In the genomic region with DNA sequence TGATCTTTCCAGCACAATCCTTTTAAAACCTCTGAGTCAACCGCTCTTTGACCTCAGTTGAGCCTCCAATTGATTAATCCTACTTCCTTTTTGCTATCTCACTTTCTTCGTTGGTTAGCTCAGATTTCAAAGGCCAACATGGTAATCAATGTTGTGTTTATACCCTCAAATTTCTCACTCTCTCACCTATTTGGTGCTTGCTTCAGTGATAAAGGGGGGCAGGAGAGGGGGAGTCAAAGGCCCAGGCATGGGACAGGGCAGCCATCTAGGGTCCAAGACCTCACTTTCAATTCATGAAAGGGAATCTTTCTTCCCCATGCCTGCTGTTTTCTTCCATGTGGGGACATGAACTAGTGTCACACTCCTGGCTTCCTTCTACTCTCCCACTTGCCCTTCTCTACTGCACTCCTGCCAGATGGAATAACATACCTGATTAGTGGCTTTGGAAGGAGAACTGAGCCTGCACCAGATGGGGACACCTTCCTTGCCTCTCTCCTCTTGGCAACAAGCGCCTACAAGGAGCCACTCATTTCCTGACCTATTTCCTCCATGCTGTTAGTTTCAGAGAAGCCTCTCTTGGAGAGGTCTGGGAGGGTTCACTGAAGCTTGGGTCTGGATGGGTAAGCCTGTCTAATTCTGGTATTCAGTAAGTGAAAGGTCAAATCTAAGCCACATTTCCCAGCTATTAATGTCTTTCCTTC, we compare ENCODE assay signal across 1 cellular context.
TF ChIP-seq lines count a peak whose summit lies in the region.

No MANE protein-coding gene starts in this region.

TF ChIP-seq in HepG2, 621 proteins besides CTCF, POLR2A, EP300 and RAD21 (continued from another document and continues in another):
- TF ChIP-seq, protein P1, sequence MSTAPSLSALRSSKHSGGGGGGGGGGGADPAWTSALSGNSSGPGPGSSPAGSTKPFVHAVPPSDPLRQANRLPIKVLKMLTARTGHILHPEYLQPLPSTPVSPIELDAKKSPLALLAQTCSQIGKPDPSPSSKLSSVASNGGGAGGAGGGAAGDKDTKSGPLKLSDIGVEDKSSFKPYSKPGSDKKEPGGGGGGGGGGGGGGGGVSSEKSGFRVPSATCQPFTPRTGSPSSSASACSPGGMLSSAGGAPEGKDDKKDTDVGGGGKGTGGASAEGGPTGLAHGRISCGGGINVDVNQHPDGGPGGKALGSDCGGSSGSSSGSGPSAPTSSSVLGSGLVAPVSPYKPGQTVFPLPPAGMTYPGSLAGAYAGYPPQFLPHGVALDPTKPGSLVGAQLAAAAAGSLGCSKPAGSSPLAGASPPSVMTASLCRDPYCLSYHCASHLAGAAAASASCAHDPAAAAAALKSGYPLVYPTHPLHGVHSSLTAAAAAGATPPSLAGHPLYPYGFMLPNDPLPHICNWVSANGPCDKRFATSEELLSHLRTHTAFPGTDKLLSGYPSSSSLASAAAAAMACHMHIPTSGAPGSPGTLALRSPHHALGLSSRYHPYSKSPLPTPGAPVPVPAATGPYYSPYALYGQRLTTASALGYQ (CRISPR knock-in tag; IDR thresholded peaks at IDR 0.05), result peak; percentile 67; the same call in 1 of the 2 replicates
- TF ChIP-seq, protein P2, sequence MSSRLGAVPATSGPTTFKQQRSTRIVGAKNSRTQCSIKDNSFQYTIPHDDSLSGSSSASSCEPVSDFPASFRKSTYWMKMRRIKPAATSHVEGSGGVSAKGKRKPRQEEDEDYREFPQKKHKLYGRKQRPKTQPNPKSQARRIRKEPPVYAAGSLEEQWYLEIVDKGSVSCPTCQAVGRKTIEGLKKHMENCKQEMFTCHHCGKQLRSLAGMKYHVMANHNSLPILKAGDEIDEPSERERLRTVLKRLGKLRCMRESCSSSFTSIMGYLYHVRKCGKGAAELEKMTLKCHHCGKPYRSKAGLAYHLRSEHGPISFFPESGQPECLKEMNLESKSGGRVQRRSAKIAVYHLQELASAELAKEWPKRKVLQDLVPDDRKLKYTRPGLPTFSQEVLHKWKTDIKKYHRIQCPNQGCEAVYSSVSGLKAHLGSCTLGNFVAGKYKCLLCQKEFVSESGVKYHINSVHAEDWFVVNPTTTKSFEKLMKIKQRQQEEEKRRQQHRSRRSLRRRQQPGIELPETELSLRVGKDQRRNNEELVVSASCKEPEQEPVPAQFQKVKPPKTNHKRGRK (CRISPR knock-in tag; IDR thresholded peaks at IDR 0.05), result no peak
- no peak for TF ChIP-seq HOXA5 (CRISPR knock-in tag; IDR thresholded peaks at IDR 0.05)
- TF ChIP-seq ZNF569 (CRISPR knock-in tag; IDR thresholded peaks at IDR 0.05; ENCODE audit: borderline replicate concordance), result no peak
- TF ChIP-seq, protein P3, sequence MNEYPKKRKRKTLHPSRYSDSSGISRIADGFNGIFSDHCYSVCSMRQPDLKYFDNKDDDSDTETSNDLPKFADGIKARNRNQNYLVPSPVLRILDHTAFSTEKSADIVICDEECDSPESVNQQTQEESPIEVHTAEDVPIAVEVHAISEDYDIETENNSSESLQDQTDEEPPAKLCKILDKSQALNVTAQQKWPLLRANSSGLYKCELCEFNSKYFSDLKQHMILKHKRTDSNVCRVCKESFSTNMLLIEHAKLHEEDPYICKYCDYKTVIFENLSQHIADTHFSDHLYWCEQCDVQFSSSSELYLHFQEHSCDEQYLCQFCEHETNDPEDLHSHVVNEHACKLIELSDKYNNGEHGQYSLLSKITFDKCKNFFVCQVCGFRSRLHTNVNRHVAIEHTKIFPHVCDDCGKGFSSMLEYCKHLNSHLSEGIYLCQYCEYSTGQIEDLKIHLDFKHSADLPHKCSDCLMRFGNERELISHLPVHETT (CRISPR knock-in tag; conservative IDR thresholded peaks at IDR 0.05), result no peak
- TF ChIP-seq, protein P4, sequence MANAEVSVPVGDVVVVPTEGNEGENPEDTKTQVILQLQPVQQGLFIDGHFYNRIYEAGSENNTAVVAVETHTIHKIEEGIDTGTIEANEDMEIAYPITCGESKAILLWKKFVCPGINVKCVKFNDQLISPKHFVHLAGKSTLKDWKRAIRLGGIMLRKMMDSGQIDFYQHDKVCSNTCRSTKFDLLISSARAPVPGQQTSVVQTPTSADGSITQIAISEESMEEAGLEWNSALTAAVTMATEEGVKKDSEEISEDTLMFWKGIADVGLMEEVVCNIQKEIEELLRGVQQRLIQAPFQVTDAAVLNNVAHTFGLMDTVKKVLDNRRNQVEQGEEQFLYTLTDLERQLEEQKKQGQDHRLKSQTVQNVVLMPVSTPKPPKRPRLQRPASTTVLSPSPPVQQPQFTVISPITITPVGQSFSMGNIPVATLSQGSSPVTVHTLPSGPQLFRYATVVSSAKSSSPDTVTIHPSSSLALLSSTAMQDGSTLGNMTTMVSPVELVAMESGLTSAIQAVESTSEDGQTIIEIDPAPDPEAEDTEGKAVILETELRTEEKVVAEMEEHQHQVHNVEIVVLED (CRISPR knock-in tag; IDR thresholded peaks at IDR 0.05; ENCODE audit: borderline replicate concordance), result 0 out of 2 replicates have a peak, but pooled peaks have one; percentile 15
- TF ChIP-seq KAT2B (IDR thresholded peaks at IDR 0.05; ENCODE audit: borderline replicate concordance, low read depth, low read length), result peak; percentile 65; the same call in 1 of the 2 replicates
- peak; percentile 61; the same call in 1 of the 2 replicates for TF ChIP-seq FOSL1 (CRISPR knock-in tag; IDR thresholded peaks at IDR 0.05; ENCODE audit: borderline replicate concordance)
- peak; percentile 84; the same call in 1 of the 2 replicates for TF ChIP-seq NCOR1 (IDR thresholded peaks at IDR 0.05; ENCODE audit: borderline replicate concordance, low read length)
- TF ChIP-seq HNF4A (CRISPR knock-in tag; IDR thresholded peaks at IDR 0.05), result peak; percentile 76
- TF ChIP-seq SMAD3 (CRISPR knock-in tag; IDR thresholded peaks at IDR 0.05), result no peak
- no peak for TF ChIP-seq TRAFD1 (CRISPR knock-in tag; IDR thresholded peaks at IDR 0.05; ENCODE audit: borderline replicate concordance)
- peak; percentile 99 for TF ChIP-seq TBX2 (CRISPR knock-in tag; IDR thresholded peaks at IDR 0.05; ENCODE audit: borderline replicate concordance)
- TF ChIP-seq RARA (CRISPR knock-in tag; IDR thresholded peaks at IDR 0.05), result peak; percentile 84
- TF ChIP-seq PHB2 (IDR thresholded peaks at IDR 0.05; ENCODE audit: partially characterized antibody), result no peak
- peak; percentile 9 for TF ChIP-seq YY1 (IDR thresholded peaks at IDR 0.05; ENCODE audit: insufficient read depth, insufficient replicate concordance, low read depth, low read length)
- TF ChIP-seq NCOA5 (CRISPR knock-in tag; IDR thresholded peaks at IDR 0.05), result no peak
- TF ChIP-seq, protein P5, sequence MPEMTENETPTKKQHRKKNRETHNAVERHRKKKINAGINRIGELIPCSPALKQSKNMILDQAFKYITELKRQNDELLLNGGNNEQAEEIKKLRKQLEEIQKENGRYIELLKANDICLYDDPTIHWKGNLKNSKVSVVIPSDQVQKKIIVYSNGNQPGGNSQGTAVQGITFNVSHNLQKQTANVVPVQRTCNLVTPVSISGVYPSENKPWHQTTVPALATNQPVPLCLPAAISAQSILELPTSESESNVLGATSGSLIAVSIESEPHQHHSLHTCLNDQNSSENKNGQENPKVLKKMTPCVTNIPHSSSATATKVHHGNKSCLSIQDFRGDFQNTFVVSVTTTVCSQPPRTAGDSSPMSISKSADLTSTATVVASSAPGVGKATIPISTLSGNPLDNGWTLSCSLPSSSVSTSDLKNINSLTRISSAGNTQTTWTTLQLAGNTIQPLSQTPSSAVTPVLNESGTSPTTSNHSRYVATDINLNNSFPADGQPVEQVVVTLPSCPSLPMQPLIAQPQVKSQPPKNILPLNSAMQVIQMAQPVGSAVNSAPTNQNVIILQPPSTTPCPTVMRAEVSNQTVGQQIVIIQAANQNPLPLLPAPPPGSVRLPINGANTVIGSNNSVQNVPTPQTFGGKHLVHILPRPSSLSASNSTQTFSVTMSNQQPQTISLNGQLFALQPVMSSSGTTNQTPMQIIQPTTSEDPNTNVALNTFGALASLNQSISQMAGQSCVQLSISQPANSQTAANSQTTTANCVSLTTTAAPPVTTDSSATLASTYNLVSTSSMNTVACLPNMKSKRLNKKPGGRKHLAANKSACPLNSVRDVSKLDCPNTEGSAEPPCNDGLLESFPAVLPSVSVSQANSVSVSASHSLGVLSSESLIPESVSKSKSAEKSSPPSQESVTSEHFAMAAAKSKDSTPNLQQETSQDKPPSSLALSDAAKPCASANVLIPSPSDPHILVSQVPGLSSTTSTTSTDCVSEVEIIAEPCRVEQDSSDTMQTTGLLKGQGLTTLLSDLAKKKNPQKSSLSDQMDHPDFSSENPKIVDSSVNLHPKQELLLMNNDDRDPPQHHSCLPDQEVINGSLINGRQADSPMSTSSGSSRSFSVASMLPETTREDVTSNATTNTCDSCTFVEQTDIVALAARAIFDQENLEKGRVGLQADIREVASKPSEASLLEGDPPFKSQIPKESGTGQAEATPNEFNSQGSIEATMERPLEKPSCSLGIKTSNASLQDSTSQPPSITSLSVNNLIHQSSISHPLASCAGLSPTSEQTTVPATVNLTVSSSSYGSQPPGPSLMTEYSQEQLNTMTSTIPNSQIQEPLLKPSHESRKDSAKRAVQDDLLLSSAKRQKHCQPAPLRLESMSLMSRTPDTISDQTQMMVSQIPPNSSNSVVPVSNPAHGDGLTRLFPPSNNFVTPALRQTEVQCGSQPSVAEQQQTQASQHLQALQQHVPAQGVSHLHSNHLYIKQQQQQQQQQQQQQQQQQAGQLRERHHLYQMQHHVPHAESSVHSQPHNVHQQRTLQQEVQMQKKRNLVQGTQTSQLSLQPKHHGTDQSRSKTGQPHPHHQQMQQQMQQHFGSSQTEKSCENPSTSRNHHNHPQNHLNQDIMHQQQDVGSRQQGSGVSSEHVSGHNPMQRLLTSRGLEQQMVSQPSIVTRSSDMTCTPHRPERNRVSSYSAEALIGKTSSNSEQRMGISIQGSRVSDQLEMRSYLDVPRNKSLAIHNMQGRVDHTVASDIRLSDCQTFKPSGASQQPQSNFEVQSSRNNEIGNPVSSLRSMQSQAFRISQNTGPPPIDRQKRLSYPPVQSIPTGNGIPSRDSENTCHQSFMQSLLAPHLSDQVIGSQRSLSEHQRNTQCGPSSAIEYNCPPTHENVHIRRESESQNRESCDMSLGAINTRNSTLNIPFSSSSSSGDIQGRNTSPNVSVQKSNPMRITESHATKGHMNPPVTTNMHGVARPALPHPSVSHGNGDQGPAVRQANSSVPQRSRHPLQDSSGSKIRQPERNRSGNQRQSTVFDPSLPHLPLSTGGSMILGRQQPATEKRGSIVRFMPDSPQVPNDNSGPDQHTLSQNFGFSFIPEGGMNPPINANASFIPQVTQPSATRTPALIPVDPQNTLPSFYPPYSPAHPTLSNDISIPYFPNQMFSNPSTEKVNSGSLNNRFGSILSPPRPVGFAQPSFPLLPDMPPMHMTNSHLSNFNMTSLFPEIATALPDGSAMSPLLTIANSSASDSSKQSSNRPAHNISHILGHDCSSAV (CRISPR knock-in tag; IDR thresholded peaks at IDR 0.05; ENCODE audit: borderline replicate concordance), result no peak
- TF ChIP-seq, protein P6, sequence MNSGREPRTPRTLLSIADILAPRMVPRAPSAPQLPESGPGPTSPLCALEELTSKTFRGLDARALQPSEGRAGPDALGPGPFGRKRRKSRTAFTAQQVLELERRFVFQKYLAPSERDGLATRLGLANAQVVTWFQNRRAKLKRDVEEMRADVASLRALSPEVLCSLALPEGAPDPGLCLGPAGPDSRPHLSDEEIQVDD (CRISPR knock-in tag; IDR thresholded peaks at IDR 0.05; ENCODE audit: borderline replicate concordance), result no peak
- TF ChIP-seq KDM1A (CRISPR knock-in tag; IDR thresholded peaks at IDR 0.05), result no peak
- TF ChIP-seq, protein P7, sequence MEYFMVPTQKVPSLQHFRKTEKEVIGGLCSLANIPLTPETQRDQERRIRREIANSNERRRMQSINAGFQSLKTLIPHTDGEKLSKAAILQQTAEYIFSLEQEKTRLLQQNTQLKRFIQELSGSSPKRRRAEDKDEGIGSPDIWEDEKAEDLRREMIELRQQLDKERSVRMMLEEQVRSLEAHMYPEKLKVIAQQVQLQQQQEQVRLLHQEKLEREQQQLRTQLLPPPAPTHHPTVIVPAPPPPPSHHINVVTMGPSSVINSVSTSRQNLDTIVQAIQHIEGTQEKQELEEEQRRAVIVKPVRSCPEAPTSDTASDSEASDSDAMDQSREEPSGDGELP (IDR thresholded peaks at IDR 0.05; ENCODE audit: borderline replicate concordance, low read depth), result no peak; the same call in 1 of the 2 replicates
- TF ChIP-seq ATF2 (CRISPR knock-in tag; IDR thresholded peaks at IDR 0.05), result peak; percentile 51; the same call in 1 of the 2 replicates
- TF ChIP-seq, protein P8, sequence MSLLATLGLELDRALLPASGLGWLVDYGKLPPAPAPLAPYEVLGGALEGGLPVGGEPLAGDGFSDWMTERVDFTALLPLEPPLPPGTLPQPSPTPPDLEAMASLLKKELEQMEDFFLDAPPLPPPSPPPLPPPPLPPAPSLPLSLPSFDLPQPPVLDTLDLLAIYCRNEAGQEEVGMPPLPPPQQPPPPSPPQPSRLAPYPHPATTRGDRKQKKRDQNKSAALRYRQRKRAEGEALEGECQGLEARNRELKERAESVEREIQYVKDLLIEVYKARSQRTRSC (CRISPR knock-in tag; IDR thresholded peaks at IDR 0.05; ENCODE audit: low read depth), result no peak
- TF ChIP-seq THAP11 (CRISPR knock-in tag; IDR thresholded peaks at IDR 0.05), result peak; percentile 35; the same call in 1 of the 2 replicates
- TF ChIP-seq RBFOX2 (IDR thresholded peaks at IDR 0.05; ENCODE audit: low read depth, low read length), result no peak
- TF ChIP-seq, protein P9, sequence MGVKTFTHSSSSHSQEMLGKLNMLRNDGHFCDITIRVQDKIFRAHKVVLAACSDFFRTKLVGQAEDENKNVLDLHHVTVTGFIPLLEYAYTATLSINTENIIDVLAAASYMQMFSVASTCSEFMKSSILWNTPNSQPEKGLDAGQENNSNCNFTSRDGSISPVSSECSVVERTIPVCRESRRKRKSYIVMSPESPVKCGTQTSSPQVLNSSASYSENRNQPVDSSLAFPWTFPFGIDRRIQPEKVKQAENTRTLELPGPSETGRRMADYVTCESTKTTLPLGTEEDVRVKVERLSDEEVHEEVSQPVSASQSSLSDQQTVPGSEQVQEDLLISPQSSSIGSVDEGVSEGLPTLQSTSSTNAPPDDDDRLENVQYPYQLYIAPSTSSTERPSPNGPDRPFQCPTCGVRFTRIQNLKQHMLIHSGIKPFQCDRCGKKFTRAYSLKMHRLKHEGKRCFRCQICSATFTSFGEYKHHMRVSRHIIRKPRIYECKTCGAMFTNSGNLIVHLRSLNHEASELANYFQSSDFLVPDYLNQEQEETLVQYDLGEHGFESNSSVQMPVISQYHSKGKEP (CRISPR knock-in tag; IDR thresholded peaks at IDR 0.05), result no peak
- TF ChIP-seq PAWR (CRISPR knock-in tag; IDR thresholded peaks at IDR 0.05; ENCODE audit: borderline replicate concordance), result no peak
